24 cellular contexts compared by ENCODE assay signal in genomic region chr12:93029091-93029490, GRCh38.
"Had no signal": no experiment of that assay in that cellular context is flagged by ENCODE, and none has a peak within 500 bp of the region (broad histone marks: within the 10 kb centered on the region; RNA-seq: fewer than 3 reads in every experiment).

No MANE protein-coding gene starts in this region.

- H3K27ac ChIP-seq: Peyer's patch, RWPE1 had no signal

- DNase-seq: activated CD4-positive, alpha-beta T cell treated with anti-CD3 and anti-CD28 coated beads for 48 hours; activated CD4-positive, alpha-beta T cell treated with anti-CD3 and anti-CD28 coated beads, Interleukin-2, amount 50 U/mL, for 4 hours; activated CD4-positive, CD25-positive, alpha-beta regulatory T cell treated with anti-CD3 and anti-CD28 coated beads, Interleukin-2, amount 50 U/mL, for 72 hours; activated CD8-positive, alpha-beta memory T cell treated with anti-CD3 and anti-CD28 coated beads, Interleukin-2, amount 10 ng/mL, durations not matched to agents 7 days and 5 days; activated effector memory CD4-positive, alpha-beta T cell treated with anti-CD3 and anti-CD28 coated beads, Interleukin-2, amount 50 U/mL, for 16 hours; activated naive CD4-positive, alpha-beta T cell treated with Interleukin-2 at 50 U/mL for 16 hours; activated T-cell treated with anti-CD3 and anti-CD28 coated beads, Interleukin-2, amount 50 U/mL, for 24 hours; amygdala; Kasumi-1; KBM-7; NCI-H1048; NCI-H146; NCI-H1930; NCI-H2107; NCI-H2171 treated with DMSO at 0.1 percent for 48 hours; NCI-H345; NCI-H510A; NCI-H69; NK-92 treated with Interleukin-12 subunit alpha and Interleukin-12 subunit beta, amount 100 ng/mL, for 24 hours; Peyer's patch; SHP77 treated with DMSO at 0.1 percent for 48 hours had no signal

- FAIRE-seq: astrocyte had no signal

- H3K27me3 ChIP-seq: Peyer's patch had no signal

- H3K4me3 ChIP-seq: Peyer's patch had no signal

- H3K9me3 ChIP-seq: Peyer's patch had no signal

- H3K36me3 ChIP-seq: Peyer's patch had no signal

- ATAC-seq: activated CD8-positive, alpha-beta memory T cell treated with anti-CD3 and anti-CD28 coated beads, Interleukin-2, amount 10 ng/mL, durations not matched to agents 7 days and 5 days; activated naive CD4-positive, alpha-beta T cell treated with anti-CD3 and anti-CD28 coated beads, Interleukin-2, amount 50 U/mL, for 72 hours had no signal

- H3K4me1 ChIP-seq: Peyer's patch had no signal
